ENCODE assay signal across 8 cellular contexts in the genomic region with DNA sequence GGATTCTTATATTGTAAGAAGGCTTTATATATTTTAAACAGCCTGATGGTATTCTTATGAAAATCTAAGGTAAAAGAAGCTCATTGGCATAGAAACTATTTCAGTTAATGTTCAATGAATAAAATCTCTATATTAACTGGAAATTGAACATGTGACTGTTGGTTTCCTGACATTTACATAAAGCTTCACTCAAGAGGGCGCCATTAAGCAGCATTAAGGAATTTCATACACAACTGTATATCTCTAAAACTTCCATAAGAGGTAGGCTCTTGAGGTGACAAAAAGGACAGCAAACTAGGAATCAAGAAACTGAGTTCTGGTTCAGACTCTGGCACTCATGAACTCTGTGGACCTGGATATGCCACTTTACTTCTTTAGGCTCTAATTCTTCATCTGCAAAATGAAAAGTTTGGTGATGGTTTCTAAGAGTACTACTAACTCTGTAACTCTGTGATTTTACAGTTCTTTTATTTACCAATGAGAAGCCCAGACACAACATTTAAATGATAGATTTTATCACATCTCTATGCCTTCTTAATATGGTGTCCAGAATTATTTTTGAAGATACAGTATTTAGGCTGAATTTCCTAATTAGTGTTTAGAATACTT.
DNase-seq lines count a peak whose midpoint lies in the region; ATAC-seq and TF ChIP-seq lines count a peak whose summit lies in the region.

No MANE protein-coding gene starts in this region.

- ATAC-seq in GM21528 (IDR thresholded peaks at IDR 0.05; ENCODE audit: low FRiP score, unreplicated experiment) (no peak), left ventricle myocardium superior (no peak)

- no peak overlapping the region for H3K4me3 ChIP-seq in retinal pigment epithelial cell (ENCODE audit: low read length)

- intact Hi-C loops in left ventricle myocardium superior (cut with micrococcal nuclease): no loop called here

- peak; percentile 7 for DNase-seq in NCI-H1436 (lab: John Stamatoyannopoulos, UW)
- DNase-seq in NCI-H1436 treated with DMSO at 0.1 percent for 48 hours (lab: John Stamatoyannopoulos, UW): no peak
- peak; percentile 45 for DNase-seq in NCI-H446 treated with DMSO at 0.1 percent for 48 hours (lab: John Stamatoyannopoulos, UW)
- peak; percentile 1 to 11 for DNase-seq in dermis microvascular lymphatic vessel endothelial cell (ENCODE audit: low read depth in 2 of 2)
- no peak for DNase-seq in retinal pigment epithelial cell (ENCODE audit: low read depth)
- no peak for DNase-seq in left ventricle myocardium superior
- DNase-seq in activated naive CD4-positive, alpha-beta T cell treated with Interleukin-2 at 50 U/mL for 16 hours: no peak

- TF ChIP-seq CTCF in retinal pigment epithelial cell (conservative IDR thresholded peaks at IDR 0.05; ENCODE audit: low read depth, low read length): peak; percentile 61

Comparison
In these comparisons a context has a peak if more than half of its experiments do, and no peak if none do; other contexts are left out.
1. DNase-seq: peak in NCI-H1436 (single experiment), NCI-H446 treated with DMSO at 0.1 percent for 48 hours (single experiment) and dermis microvascular lymphatic vessel endothelial cell (2 of 2); none in NCI-H1436 treated with DMSO at 0.1 percent for 48 hours (single experiment), retinal pigment epithelial cell (single experiment), left ventricle myocardium superior (single experiment) and activated naive CD4-positive, alpha-beta T cell treated with Interleukin-2 at 50 U/mL for 16 hours (single experiment).